In genomic region chr3:47420511-47421484, GRCh38 we compare ENCODE assay signal across 8 cellular contexts. TPM values are rescaled to one million over a fixed set of nuclear protein-coding genes. Genes with fewer than 3 reads are reported as not detected.
A peak's percentile ranks its signal among the peaks of the same experiment; 100 is the strongest.
DNase-seq lines count a peak whose midpoint lies in the region; ATAC-seq and TF ChIP-seq lines count a peak whose summit lies in the region.

No MANE protein-coding gene starts in this region.

- H3K4me1 Mint-ChIP-seq in chondrocyte (ENCODE audit: low read depth), result peaks cover 11% of the 10 kb centered on the region

- peak overlapping the region; percentile 89 for H3K27ac Mint-ChIP-seq in chondrocyte (ENCODE audit: unreplicated experiment)

- no peaks in the 10 kb centered on the region for H3K27me3 Mint-ChIP-seq in chondrocyte (ENCODE audit: low read depth)

- H3K36me3 Mint-ChIP-seq in chondrocyte (ENCODE audit: low read depth), result peaks cover 4% of the 10 kb centered on the region

- no peak overlapping the region for H3K4me3 Mint-ChIP-seq in chondrocyte (ENCODE audit: unreplicated experiment)

- ATAC-seq in HG03095 (IDR thresholded peaks at IDR 0.05; ENCODE audit: unreplicated experiment) (peak; percentile 85), left colon (peak; percentile 69)

- DNase-seq in NCI-H510A treated with DMSO at 0.1 percent for 48 hours (lab: John Stamatoyannopoulos, UW) (peak; percentile 37), NCI-H510A (lab: John Stamatoyannopoulos, UW) (no peak), NCI-H2227 treated with DMSO at 0.1 percent for 48 hours (lab: John Stamatoyannopoulos, UW) (peak; percentile 30), chondrocyte (ENCODE audit: low spot score) (peak; percentile 93), left colon (peak; percentile 76 to 94)
- peak; percentile 74 for DNase-seq in activated CD4-positive, alpha-beta T cell treated with anti-CD3 and anti-CD28 coated beads for 1 hour
- DNase-seq in stimulated activated CD4-positive, alpha-beta T cell treated with anti-CD3 and anti-CD28 coated beads, Interleukin-1b, Interleukin-23, amount 100 ng/mL, for 48 hours, result peak; percentile 91

- peak; percentile 93 for TF ChIP-seq CTCF in chondrocyte (IDR thresholded peaks at IDR 0.05)

- intact Hi-C loops in left colon (cut with DNase I, micrococcal nuclease), result loop anchor here (5.0 to 10.0 kb wide), 3 partner anchors 54 to 364 kb away; partner anchors contain the start of genes SCAP (in 2 of the 2) and SMARCC1 (in 1 of the 2)

- H3K9me3 Mint-ChIP-seq in chondrocyte (ENCODE audit: low read depth), result no peaks in the 10 kb centered on the region

RNA-seq across cellular contexts. Expression of gene PTPN23, which starts 40.0 kb away (rescaled TPM):
- 43.5 to 49.5 TPM (median 47.8 TPM) in 3 replicates for total RNA-seq in chondrocyte
- total RNA-seq in left colon, result 10 to 100 TPM; 35.9 to 43.4 TPM

RNA-seq across cellular contexts. Expression of gene SCAP, which starts 54.9 kb away (rescaled TPM):
- total RNA-seq in chondrocyte (47.3 to 79.8 TPM (median 49.7 TPM) in 3 replicates), left colon (100 to 1,000 TPM; 118 to 123 TPM)
